ENCODE assay signal across 9 cellular contexts in the genomic region with DNA sequence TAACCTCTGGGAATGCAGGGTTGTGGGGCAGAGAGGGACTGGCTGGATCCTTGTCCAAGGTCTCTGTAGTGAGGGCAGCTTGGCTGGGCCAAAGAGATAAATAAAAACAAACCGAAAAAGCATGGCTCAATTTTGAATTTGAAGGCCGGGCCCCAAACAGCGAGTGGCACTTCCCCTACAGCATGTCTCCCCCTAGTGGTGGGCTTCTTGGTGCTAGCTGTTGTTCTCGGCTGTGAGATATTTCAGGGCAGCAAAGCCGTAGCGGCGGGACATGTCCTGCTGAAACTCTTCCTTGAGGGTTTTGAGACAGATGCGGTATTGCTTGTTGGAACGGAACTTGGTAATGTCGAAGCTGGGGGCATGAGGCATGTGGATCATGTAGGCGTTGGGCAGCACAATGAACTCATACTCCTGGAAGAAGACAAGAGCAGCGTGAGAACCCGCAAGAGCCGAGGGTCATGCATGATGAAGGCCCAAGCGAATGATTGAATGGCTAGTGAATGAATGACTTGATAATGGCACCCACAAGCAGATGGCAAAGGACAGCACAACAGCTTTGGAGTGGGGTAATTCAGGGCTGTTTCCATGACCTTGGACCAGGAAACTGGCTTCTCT.
A peak's percentile ranks its signal among the peaks of the same experiment; 100 is the strongest.
DNase-seq lines count a peak whose midpoint lies in the region; ATAC-seq, FAIRE-seq and TF ChIP-seq lines count a peak whose summit lies in the region.
"Had no signal": no experiment of that assay in that cellular context is flagged by ENCODE, and none has a peak within 500 bp of the region (broad histone marks: within the 10 kb centered on the region; RNA-seq: fewer than 3 reads in every experiment).

No MANE protein-coding gene starts in this region.

- POLR2A ChIA-PET in A673 (lab: Charles Lee; ENCODE audit: low non-redundant PET) (no interaction called here), PC-9 (lab: Charles Lee; ENCODE audit: unreplicated experiment) (no interaction called here)

- intact Hi-C loops in A673 (cut with micrococcal nuclease; ENCODE audit: unreplicated experiment): no loop called here
- intact Hi-C loops in PC-9 (cut with micrococcal nuclease; ENCODE audit: unreplicated experiment): no loop called here

- ATAC-seq in HG02642 (IDR thresholded peaks at IDR 0.05; ENCODE audit: poor library complexity, unreplicated experiment) (no peak), GM18909 (IDR thresholded peaks at IDR 0.05; ENCODE audit: poor library complexity, unreplicated experiment) (no peak)

- no peaks in the 10 kb centered on the region for H3F3A ChIP-seq in PC-9 (ENCODE audit: insufficient read depth, low read depth)

- H3K27ac ChIP-seq in A673 (ENCODE audit: low read depth, low read length, poor library complexity, severe bottlenecking) (no peak overlapping the region), PC-9 (no peak overlapping the region), hepatocyte (no peak overlapping the region)
- H3K27ac ChIP-seq: SJSA1 had no signal

- H3K4me2 ChIP-seq in PC-9 (no peak overlapping the region), hepatocyte (no peak overlapping the region)

- no peak overlapping the region for H2AFZ ChIP-seq in PC-9
- H2AFZ ChIP-seq in hepatocyte: no peak overlapping the region

- H3K4me1 ChIP-seq in A673 (ENCODE audit: insufficient read depth, low read length, poor library complexity, severe bottlenecking) (no peaks in the 10 kb centered on the region), PC-9 (replicated peaks; ENCODE audit: insufficient read depth) (no peaks in the 10 kb centered on the region), hepatocyte (ENCODE audit: insufficient read depth) (peaks cover 15% of the 10 kb centered on the region)
- H3K4me1 ChIP-seq: SJSA1 had no signal

- H3K9me3 ChIP-seq in A673 (ENCODE audit: low read depth, low read length, poor library complexity, severe bottlenecking): no peaks in the 10 kb centered on the region
- H3K9me3 ChIP-seq in PC-9 (ENCODE audit: insufficient read depth, low read depth): no peaks in the 10 kb centered on the region
- H3K9me3 ChIP-seq in hepatocyte (ENCODE audit: low read depth): no peaks in the 10 kb centered on the region
- H3K9me3 ChIP-seq: SJSA1 had no signal

- WGBS in hepatocyte (ENCODE audit: low lambda C conversion rate, missing lambda C conversion rate): 87% methylated on average over 15 of the region's 15 CpGs

- H3K4me3 ChIP-seq in A673 (ENCODE audit: low read depth, low read length, poor library complexity, severe bottlenecking) (no peak overlapping the region), GM06990 (replicated peaks; ENCODE audit: low read depth, low read length) (no peak overlapping the region), PC-9 (no peak overlapping the region), hepatocyte (no peak overlapping the region)
- H3K4me3 ChIP-seq: SJSA1 had no signal

- H3K27me3 ChIP-seq in A673 (replicated peaks; ENCODE audit: insufficient read depth, low read depth, low read length, poor library complexity) (no peaks in the 10 kb centered on the region), GM06990 (replicated peaks; ENCODE audit: control insufficient read depth, insufficient read depth, low read length) (no peaks in the 10 kb centered on the region), PC-9 (ENCODE audit: insufficient read depth, low read depth) (peaks cover 19% of the 10 kb centered on the region), hepatocyte (no peaks in the 10 kb centered on the region)
- H3K27me3 ChIP-seq: SJSA1 had no signal

- FAIRE-seq in RCC 7860 (lab: Jason Lieb, UNC): no peak

- H3K9me2 ChIP-seq in PC-9 (ENCODE audit: insufficient read depth) (no peaks in the 10 kb centered on the region), hepatocyte (replicated peaks; ENCODE audit: insufficient read depth) (no peaks in the 10 kb centered on the region)

- DNase-seq in A673 (ENCODE audit: low spot score): peak; percentile 24
- peak; percentile 48 for DNase-seq in GM06990 (ENCODE audit: extremely low read depth, insufficient read length)
- DNase-seq in PC-9: peak in 1 of 2 experiments; percentile 2
- no peak for DNase-seq in hepatocyte (ENCODE audit: low spot score)
- no peak for DNase-seq in RCC 7860 (ENCODE audit: low spot score)
- no peak for DNase-seq in midbrain (lab: John Stamatoyannopoulos, UW)

- CTCF ChIA-PET in A673 (lab: Charles Lee) (no interaction called here), PC-9 (lab: Charles Lee) (interaction anchor here (0.7 kb wide), 1 partner anchor 368 kb away, joined by 3 read pairs; no protein-coding TSS in a partner anchor)

- H3K36me3 ChIP-seq in A673 (ENCODE audit: insufficient read depth, low read length, poor library complexity, severe bottlenecking): no peaks in the 10 kb centered on the region
- H3K36me3 ChIP-seq in GM06990 (ENCODE audit: control insufficient read depth, insufficient read depth, low read length): no peaks in the 10 kb centered on the region
- H3K36me3 ChIP-seq in PC-9 (ENCODE audit: low read depth): no peaks in the 10 kb centered on the region
- H3K36me3 ChIP-seq in hepatocyte (replicated peaks; ENCODE audit: insufficient read depth, low read depth): no peaks in the 10 kb centered on the region
- H3K36me3 ChIP-seq: SJSA1 had no signal

- no peaks in the 10 kb centered on the region for H4K20me1 ChIP-seq in PC-9 (ENCODE audit: insufficient read depth)
- no peaks in the 10 kb centered on the region for H4K20me1 ChIP-seq in hepatocyte (ENCODE audit: insufficient read depth, poor library complexity, severe bottlenecking)

- no peaks in the 10 kb centered on the region for H3K79me2 ChIP-seq in PC-9 (ENCODE audit: low read depth)
- H3K79me2 ChIP-seq in hepatocyte: no peaks in the 10 kb centered on the region

- no TSS peak for BruUV-seq in A673 (replicated peaks; lab: Mats Ljungman, UMichigan)
- BruUV-seq in PC-9 (replicated peaks; lab: Mats Ljungman, UMichigan): no TSS peak

- TF ChIP-seq CTCF in A673 (conservative IDR thresholded peaks at IDR 0.05; ENCODE audit: low read depth, low read length) (peak; percentile 69), GM06990 (IDR thresholded peaks at IDR 0.05; ENCODE audit: insufficient read depth, low read length, poor library complexity, severe bottlenecking) (peak; percentile 89), PC-9 (conservative IDR thresholded peaks at IDR 0.05) (peak; percentile 70), hepatocyte (IDR thresholded peaks at IDR 0.05; ENCODE audit: poor library complexity) (peak; percentile 18)

Comparison
In these comparisons a context has a peak if more than half of its experiments do, and no peak if none do; other contexts are left out.
1. DNase-seq: peak in A673 (single experiment) and GM06990 (single experiment); none in hepatocyte (single experiment), RCC 7860 (single experiment) and midbrain (single experiment).
2. CTCF ChIP-seq: peak in every context shown above with its lines; median percentile 89 in GM06990; 70 in PC-9; 69 in A673; 18 in hepatocyte.